ENCODE assay signal across 10 cellular contexts in the genomic region with DNA sequence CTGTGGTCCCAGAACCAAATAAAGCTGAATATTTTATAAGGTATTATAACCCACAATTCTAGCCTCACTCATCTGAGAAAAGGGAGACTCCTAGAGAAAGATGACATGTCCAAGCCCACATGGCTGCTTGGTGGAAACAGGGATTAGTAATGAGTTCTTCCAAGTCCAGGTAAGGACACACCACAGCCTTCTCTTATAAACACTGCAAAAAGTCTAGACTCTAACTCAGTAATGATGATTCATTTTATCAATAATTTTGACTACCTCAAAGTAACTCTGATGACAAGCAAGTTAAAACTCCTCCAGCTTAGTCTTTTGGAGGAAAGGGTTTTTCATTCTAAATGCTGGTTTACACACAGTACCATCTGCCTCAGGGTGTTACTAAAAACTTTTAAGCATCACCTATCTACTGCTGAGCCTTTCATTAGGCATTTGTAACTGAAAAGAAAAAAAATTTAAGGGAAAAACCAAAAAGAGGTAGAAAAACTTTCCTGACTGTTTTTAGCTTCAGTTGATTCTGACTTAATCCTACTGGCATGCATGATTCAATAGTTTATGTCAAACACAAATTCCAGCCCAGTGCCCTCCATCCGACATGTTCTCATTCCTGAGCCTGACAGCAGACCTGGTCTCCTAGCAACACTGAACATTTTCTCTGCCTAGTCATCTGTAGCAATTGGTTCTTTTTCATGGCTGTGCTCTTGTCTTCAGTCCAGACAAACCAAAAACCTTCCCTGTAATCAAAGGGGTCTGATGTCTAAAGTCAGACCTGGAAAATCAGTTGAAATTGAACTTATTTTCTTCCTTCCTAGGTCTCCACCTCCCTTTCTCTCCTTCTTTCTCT. TPM values are rescaled to one million over a fixed set of nuclear protein-coding genes. Genes with fewer than 3 reads are reported as not detected.
DNase-seq lines count a peak whose midpoint lies in the region; ATAC-seq and TF ChIP-seq lines count a peak whose summit lies in the region.
"Had no signal": no experiment of that assay in that cellular context is flagged by ENCODE, and none has a peak within 500 bp of the region (broad histone marks: within the 10 kb centered on the region; RNA-seq: fewer than 3 reads in every experiment).

No MANE protein-coding gene starts in this region.

- DNase-seq in EH (ENCODE audit: low read depth) (peak; percentile 98), RWPE1 (ENCODE audit: low spot score) (peak; percentile 94), fibroblast of pulmonary artery (ENCODE audit: low read depth) (peak; percentile 97), progenitor cell of endocrine pancreas (ENCODE audit: low spot score, unreplicated experiment) (no peak), NCI-H2081 treated with DMSO at 0.1 percent for 48 hours (lab: John Stamatoyannopoulos, UW) (no peak)
- DNase-seq: activated CD8-positive, alpha-beta T cell treated with anti-CD3 and anti-CD28 coated beads, Interleukin-2, amount 10 ng/mL, durations not matched to agents 7 days and 5 days had no signal

- no peaks in the 10 kb centered on the region for H3K9me3 Mint-ChIP-seq in progenitor cell of endocrine pancreas (ENCODE audit: low read depth)

- no peak overlapping the region for H3K4me3 Mint-ChIP-seq in progenitor cell of endocrine pancreas (ENCODE audit: low read depth)
- H3K4me3 Mint-ChIP-seq: activated CD8-positive, alpha-beta T cell treated with anti-CD3 and anti-CD28 coated beads, Interleukin-2, amount 10 ng/mL, durations not matched to agents 7 days and 5 days; stimulated activated memory B cell treated with anti-CD40 and anti-IgM and Interleukin-4, amounts not matched to agents 10 μg/mL and 1 μg/mL and 100 μg/mL, for 72 hours had no signal

- peaks cover 9% of the 10 kb centered on the region for H3K4me1 Mint-ChIP-seq in progenitor cell of endocrine pancreas (ENCODE audit: low read depth)
- H3K4me1 Mint-ChIP-seq: stimulated activated memory B cell treated with anti-CD40 and anti-IgM and Interleukin-4, amounts not matched to agents 10 μg/mL and 1 μg/mL and 100 μg/mL, for 72 hours had no signal

- H3K36me3 Mint-ChIP-seq in progenitor cell of endocrine pancreas (ENCODE audit: insufficient read depth): no peaks in the 10 kb centered on the region
- H3K36me3 Mint-ChIP-seq: stimulated activated memory B cell treated with anti-CD40 and anti-IgM and Interleukin-4, amounts not matched to agents 10 μg/mL and 1 μg/mL and 100 μg/mL, for 72 hours had no signal

- peak overlapping the region; percentile 10 for H3K27ac Mint-ChIP-seq in progenitor cell of endocrine pancreas
- H3K27ac Mint-ChIP-seq: activated CD8-positive, alpha-beta T cell treated with anti-CD3 and anti-CD28 coated beads, Interleukin-2, amount 10 ng/mL, durations not matched to agents 7 days and 5 days; stimulated activated memory B cell treated with anti-CD40 and anti-IgM and Interleukin-4, amounts not matched to agents 10 μg/mL and 1 μg/mL and 100 μg/mL, for 72 hours had no signal

- CTCF ChIA-PET in RWPE1 (lab: Yijun Ruan, JAX): interaction anchor here (0.6 to 0.8 kb wide), 3 partner anchors 13 to 370 kb away, joined by 3 read pairs; a partner anchor contains a TSS

- POLR2A ChIA-PET in RWPE1 (lab: Yijun Ruan, JAX; ENCODE audit: low non-redundant PET): no interaction called here

- H3K4me3 ChIP-seq in fibroblast of pulmonary artery (replicated peaks; ENCODE audit: low read depth, low read length): no peak overlapping the region

- TF ChIP-seq CTCF in RWPE1 (conservative IDR thresholded peaks at IDR 0.05; ENCODE audit: low read depth) (no peak), fibroblast of pulmonary artery (IDR thresholded peaks at IDR 0.05; ENCODE audit: low read length, missing control alignments) (no peak), progenitor cell of endocrine pancreas (IDR thresholded peaks at IDR 0.05; ENCODE audit: unreplicated experiment) (no peak)

- no peak for ATAC-seq in GM21360 (IDR thresholded peaks at IDR 0.05; ENCODE audit: unreplicated experiment)
- ATAC-seq in HG02678 (IDR thresholded peaks at IDR 0.05; ENCODE audit: unreplicated experiment): no peak
- ATAC-seq in GM21737 (IDR thresholded peaks at IDR 0.05; ENCODE audit: unreplicated experiment): no peak
- ATAC-seq: activated CD8-positive, alpha-beta T cell treated with anti-CD3 and anti-CD28 coated beads, Interleukin-2, amount 10 ng/mL, durations not matched to agents 7 days and 5 days; stimulated activated memory B cell treated with anti-CD40 and anti-IgM and Interleukin-4, amounts not matched to agents 10 μg/mL and 1 μg/mL and 100 μg/mL, for 72 hours had no signal

- H3K27me3 Mint-ChIP-seq in progenitor cell of endocrine pancreas: peaks cover 10% of the 10 kb centered on the region
- H3K27me3 Mint-ChIP-seq: stimulated activated memory B cell treated with anti-CD40 and anti-IgM and Interleukin-4, amounts not matched to agents 10 μg/mL and 1 μg/mL and 100 μg/mL, for 72 hours had no signal

- H3K27ac ChIP-seq in RWPE1: no peak overlapping the region

RNA-seq across cellular contexts. Expression of a gene that starts 43.9 kb away (rescaled TPM):
- 5.2 and 5.3 TPM in 2 replicates for total RNA-seq in progenitor cell of endocrine pancreas
- total RNA-seq: activated CD8-positive, alpha-beta T cell treated with anti-CD3 and anti-CD28 coated beads, Interleukin-2, amount 10 ng/mL, durations not matched to agents 7 days and 5 days had no signal

Comparison
In these comparisons a context has a peak if more than half of its experiments do, and no peak if none do; other contexts are left out.
1. DNase-seq: peak in EH (single experiment), RWPE1 (single experiment) and fibroblast of pulmonary artery (single experiment); none in progenitor cell of endocrine pancreas (single experiment) and NCI-H2081 treated with DMSO at 0.1 percent for 48 hours (single experiment).